Comparison of ENCODE assay signal across 8 cellular contexts in genomic region chr1:31064115-31064514, GRCh38.
DNase-seq lines count a peak whose midpoint lies in the region; ATAC-seq and TF ChIP-seq lines count a peak whose summit lies in the region.

No MANE protein-coding gene starts in this region.

- peak overlapping the region; percentile 100 for H3K9ac ChIP-seq in SK-N-MC (ENCODE audit: insufficient read length)
- H3K9ac ChIP-seq in rectal smooth muscle tissue (ENCODE audit: low read length) = no peak overlapping the region

- peak overlapping the region; percentile 93 for H3K4me3 ChIP-seq in GM12865 (ENCODE audit: low read depth, low read length)
- peak overlapping the region; percentile 99 for H3K4me3 ChIP-seq in SK-N-MC
- H3K4me3 ChIP-seq in fibroblast of pulmonary artery (replicated peaks; ENCODE audit: low read depth, low read length) = peak overlapping the region; percentile 99
- H3K4me3 ChIP-seq in rectal smooth muscle tissue (ENCODE audit: low read length) = peak overlapping the region; percentile 82

- no peaks in the 10 kb centered on the region for H3K9me3 ChIP-seq in SK-N-MC (ENCODE audit: low read depth, low read length)

- peak overlapping the region; percentile 99; the same call in 1 of the 2 replicates for H3K27ac ChIP-seq in SK-N-MC
- H3K27ac ChIP-seq in rectal smooth muscle tissue (ENCODE audit: low read depth, low read length) = peak overlapping the region; percentile 90

- DNase-seq in GM12865 (ENCODE audit: low read depth) = no peak
- DNase-seq in SK-N-MC (ENCODE audit: low read depth, low spot score) = no peak
- no peak for DNase-seq in fibroblast of pulmonary artery (ENCODE audit: low read depth)
- DNase-seq in NCI-H526 treated with DMSO at 0.1 percent for 48 hours (lab: John Stamatoyannopoulos, UW) = no peak
- no peak for DNase-seq in 8988T

- H3K4me1 ChIP-seq in rectal smooth muscle tissue (ENCODE audit: control insufficient read depth, insufficient read depth, low read length) = peaks cover 5% of the 10 kb centered on the region

- no peak for TF ChIP-seq CTCF in GM12865 (IDR thresholded peaks at IDR 0.05; ENCODE audit: insufficient read depth, low read depth, low read length, missing control alignments)
- TF ChIP-seq CTCF in fibroblast of pulmonary artery (IDR thresholded peaks at IDR 0.05; ENCODE audit: low read length, missing control alignments) = no peak

- ATAC-seq in HG03175 (IDR thresholded peaks at IDR 0.05; ENCODE audit: unreplicated experiment) = no peak
- ATAC-seq in GM18867 (IDR thresholded peaks at IDR 0.05; ENCODE audit: unreplicated experiment) = no peak

- H3K27me3 ChIP-seq in rectal smooth muscle tissue (ENCODE audit: control insufficient read depth, insufficient read depth, low read length) = no peaks in the 10 kb centered on the region

- H3K36me3 ChIP-seq in SK-N-MC (ENCODE audit: insufficient read depth, low read length) (peaks cover 47% of the 10 kb centered on the region), rectal smooth muscle tissue (ENCODE audit: control insufficient read depth, insufficient read depth, low read length) (peaks cover 3% of the 10 kb centered on the region)
